In genomic region chr18:59149007-59149406, GRCh38 we compare ENCODE assay signal across 20 cellular contexts. TPM values are rescaled to one million over a fixed set of nuclear protein-coding genes. Genes with fewer than 3 reads are reported as not detected.
DNase-seq lines count a peak whose midpoint lies in the region; ATAC-seq and TF ChIP-seq lines count a peak whose summit lies in the region.
"Had no signal": no experiment of that assay in that cellular context is flagged by ENCODE, and none has a peak within 500 bp of the region (broad histone marks: within the 10 kb centered on the region; RNA-seq: fewer than 3 reads in every experiment).

No MANE protein-coding gene starts in this region.

- POLR2A ChIA-PET in activated CD4-positive, alpha-beta memory T cell treated with anti-CD3 and anti-CD28 coated beads for 36 hours (lab: Charles Lee) = interaction anchor here (1.8 kb wide), 1 partner anchor 9 kb away, joined by 7 read pairs; the partner anchor contains the start of gene SEC11C
- POLR2A ChIA-PET in activated CD4-positive, alpha-beta memory T cell treated with anti-CD3 and anti-CD28 coated beads, Interleukin-2, amount 10 ng/mL, durations not matched to agents 7 days and 5 days (lab: Charles Lee) = interaction anchor here (5.0 kb wide), 1 partner anchor 7 kb away, joined by 47 read pairs; the partner anchor contains the start of gene SEC11C

- H3K4me1 Mint-ChIP-seq in activated CD4-positive, alpha-beta memory T cell treated with anti-CD3 and anti-CD28 coated beads for 36 hours (ENCODE audit: low read depth) = peaks cover 49% of the 10 kb centered on the region
- peaks cover 58% of the 10 kb centered on the region for H3K4me1 Mint-ChIP-seq in activated CD4-positive, alpha-beta memory T cell treated with anti-CD3 and anti-CD28 coated beads, Interleukin-2, amount 10 ng/mL, durations not matched to agents 7 days and 5 days
- peaks cover 48% of the 10 kb centered on the region for H3K4me1 Mint-ChIP-seq in stimulated activated effector memory CD8-positive, alpha-beta T cell treated with anti-CD3 and anti-CD28 coated beads, Interleukin-12 subunit alpha, Interleukin-12 subunit beta, amount 100 ng/mL, for 72 hours

- no peaks in the 10 kb centered on the region for H3K9me3 Mint-ChIP-seq in activated CD4-positive, alpha-beta memory T cell treated with anti-CD3 and anti-CD28 coated beads for 36 hours
- H3K9me3 Mint-ChIP-seq in activated CD4-positive, alpha-beta memory T cell treated with anti-CD3 and anti-CD28 coated beads, Interleukin-2, amount 10 ng/mL, durations not matched to agents 7 days and 5 days = no peaks in the 10 kb centered on the region
- no peaks in the 10 kb centered on the region for H3K9me3 Mint-ChIP-seq in stimulated activated effector memory CD8-positive, alpha-beta T cell treated with anti-CD3 and anti-CD28 coated beads, Interleukin-12 subunit alpha, Interleukin-12 subunit beta, amount 100 ng/mL, for 72 hours
- H3K9me3 Mint-ChIP-seq: CD8-positive, alpha-beta memory T cell; WTC11 had no signal

- TF ChIP-seq CTCF in GM10266 (IDR thresholded peaks at IDR 0.05; ENCODE audit: control insufficient read depth, insufficient read depth, low read depth, missing control alignments) = no peak

- no peaks in the 10 kb centered on the region for H3K27me3 Mint-ChIP-seq in activated CD4-positive, alpha-beta memory T cell treated with anti-CD3 and anti-CD28 coated beads for 36 hours
- H3K27me3 Mint-ChIP-seq in activated CD4-positive, alpha-beta memory T cell treated with anti-CD3 and anti-CD28 coated beads, Interleukin-2, amount 10 ng/mL, durations not matched to agents 7 days and 5 days = no peaks in the 10 kb centered on the region
- H3K27me3 Mint-ChIP-seq: CD8-positive, alpha-beta memory T cell had no signal

- H3K4me3 Mint-ChIP-seq in activated CD4-positive, alpha-beta memory T cell treated with anti-CD3 and anti-CD28 coated beads for 36 hours = no peak overlapping the region
- H3K4me3 Mint-ChIP-seq in activated CD4-positive, alpha-beta memory T cell treated with anti-CD3 and anti-CD28 coated beads, Interleukin-2, amount 10 ng/mL, durations not matched to agents 7 days and 5 days = no peak overlapping the region
- no peak overlapping the region for H3K4me3 Mint-ChIP-seq in stimulated activated effector memory CD8-positive, alpha-beta T cell treated with anti-CD3 and anti-CD28 coated beads, Interleukin-12 subunit alpha, Interleukin-12 subunit beta, amount 100 ng/mL, for 72 hours
- H3K4me3 Mint-ChIP-seq: CD8-positive, alpha-beta memory T cell; WTC11 had no signal

- no peak for DNase-seq in activated CD4-positive, alpha-beta memory T cell treated with anti-CD3 and anti-CD28 coated beads for 36 hours
- no peak for DNase-seq in activated CD4-positive, alpha-beta memory T cell treated with anti-CD3 and anti-CD28 coated beads, Interleukin-2, amount 10 ng/mL, durations not matched to agents 7 days and 5 days
- DNase-seq in GM10266 (ENCODE audit: extremely low spot score) (peak; percentile 19), NCI-H69 (lab: John Stamatoyannopoulos, UW) (peak; percentile 79), cortex of kidney (lab: John Stamatoyannopoulos, UW) (no peak), MV-4-11 (lab: John Stamatoyannopoulos, UW) (no peak)
- DNase-seq in stimulated activated effector memory CD8-positive, alpha-beta T cell treated with anti-CD3 and anti-CD28 coated beads, Interleukin-12 subunit alpha, Interleukin-12 subunit beta, amount 100 ng/mL, for 72 hours (ENCODE audit: low spot score in 2 of 2) = no peak
- DNase-seq: activated gamma-delta T cell treated with Interleukin-2 at 50 U/mL for 16 hours; CD8-positive, alpha-beta memory T cell; dorsolateral prefrontal cortex; GM23248; Kasumi-1; NCI-H524; psoas muscle; stimulated activated CD4-positive, alpha-beta T cell treated with anti-CD3 and anti-CD28 coated beads, Interleukin-1b, Interleukin-23, amount 100 ng/mL, for 48 hours; stimulated activated naive CD4-positive, alpha-beta T cell; T-helper 9 cell; tibial artery had no signal

- H3K36me3 Mint-ChIP-seq in activated CD4-positive, alpha-beta memory T cell treated with anti-CD3 and anti-CD28 coated beads for 36 hours = peaks cover 31% of the 10 kb centered on the region
- peaks cover 44% of the 10 kb centered on the region for H3K36me3 Mint-ChIP-seq in activated CD4-positive, alpha-beta memory T cell treated with anti-CD3 and anti-CD28 coated beads, Interleukin-2, amount 10 ng/mL, durations not matched to agents 7 days and 5 days (ENCODE audit: low read depth)
- peaks cover 57% of the 10 kb centered on the region for H3K36me3 Mint-ChIP-seq in stimulated activated effector memory CD8-positive, alpha-beta T cell treated with anti-CD3 and anti-CD28 coated beads, Interleukin-12 subunit alpha, Interleukin-12 subunit beta, amount 100 ng/mL, for 72 hours

- ATAC-seq in stimulated activated effector memory CD8-positive, alpha-beta T cell treated with anti-CD3 and anti-CD28 coated beads, Interleukin-12 subunit alpha, Interleukin-12 subunit beta, amount 100 ng/mL, for 72 hours = peak; percentile 67
- ATAC-seq: psoas muscle, SK-N-SH treated with all-trans-retinoic acid at 6 μM for 48 hours, WTC11 had no signal

- CTCF ChIA-PET in activated CD4-positive, alpha-beta memory T cell treated with anti-CD3 and anti-CD28 coated beads for 36 hours (lab: Charles Lee) = interaction anchor here (1.0 to 2.3 kb wide), 3 partner anchors 62 to 121 kb away, joined by 3 to 7 read pairs (median 4); no protein-coding TSS in a partner anchor
- CTCF ChIA-PET in activated CD4-positive, alpha-beta memory T cell treated with anti-CD3 and anti-CD28 coated beads, Interleukin-2, amount 10 ng/mL, durations not matched to agents 7 days and 5 days (lab: Charles Lee) = no interaction called here

- intact Hi-C loops in activated CD4-positive, alpha-beta memory T cell treated with anti-CD3 and anti-CD28 coated beads for 36 hours (cut with micrococcal nuclease) = loop anchor here (1.0 kb wide), 1 partner anchor 65 kb away; no protein-coding TSS in a partner anchor

- peak overlapping the region; percentile 51 for H3K27ac Mint-ChIP-seq in activated CD4-positive, alpha-beta memory T cell treated with anti-CD3 and anti-CD28 coated beads for 36 hours
- H3K27ac Mint-ChIP-seq in activated CD4-positive, alpha-beta memory T cell treated with anti-CD3 and anti-CD28 coated beads, Interleukin-2, amount 10 ng/mL, durations not matched to agents 7 days and 5 days = no peak overlapping the region
- peak overlapping the region; percentile 63 for H3K27ac Mint-ChIP-seq in stimulated activated effector memory CD8-positive, alpha-beta T cell treated with anti-CD3 and anti-CD28 coated beads, Interleukin-12 subunit alpha, Interleukin-12 subunit beta, amount 100 ng/mL, for 72 hours
- H3K27ac Mint-ChIP-seq: WTC11 had no signal

RNA-seq across cellular contexts. Expression of gene SEC11C, which starts 9.3 kb away (rescaled TPM):
- total RNA-seq in activated CD4-positive, alpha-beta memory T cell treated with anti-CD3 and anti-CD28 coated beads for 36 hours = 100 to 1,000 TPM; 119 to 130 TPM
- 100 to 1,000 TPM; 119 to 129 TPM for total RNA-seq in activated CD4-positive, alpha-beta memory T cell treated with anti-CD3 and anti-CD28 coated beads, Interleukin-2, amount 10 ng/mL, durations not matched to agents 7 days and 5 days

Comparison
In these comparisons a context has a peak if more than half of its experiments do, and no peak if none do; other contexts are left out.
1. DNase-seq: peak in GM10266 (single experiment) and NCI-H69 (single experiment); none in activated CD4-positive, alpha-beta memory T cell treated with anti-CD3 and anti-CD28 coated beads for 36 hours (single experiment), activated CD4-positive, alpha-beta memory T cell treated with anti-CD3 and anti-CD28 coated beads, Interleukin-2, amount 10 ng/mL, durations not matched to agents 7 days and 5 days (single experiment), stimulated activated effector memory CD8-positive, alpha-beta T cell treated with anti-CD3 and anti-CD28 coated beads, Interleukin-12 subunit alpha, Interleukin-12 subunit beta, amount 100 ng/mL, for 72 hours (0 of 2), cortex of kidney (single experiment) and MV-4-11 (single experiment).